Comparison of ENCODE assay signal across 9 cellular contexts in genomic region chr14:21997300-21997699, GRCh38.
DNase-seq lines count a peak whose midpoint lies in the region; ATAC-seq and TF ChIP-seq lines count a peak whose summit lies in the region.
"Had no signal": no experiment of that assay in that cellular context is flagged by ENCODE, and none has a peak within 500 bp of the region (broad histone marks: within the 10 kb centered on the region; RNA-seq: fewer than 3 reads in every experiment).

No MANE protein-coding gene starts in this region.

- POLR2A ChIA-PET in activated CD8-positive, alpha-beta T cell treated with anti-CD3 and anti-CD28 coated beads, Interleukin-2, amount 10 ng/mL, durations not matched to agents 7 days and 5 days (lab: Charles Lee), result interaction anchor here (0.6 to 2.2 kb wide), 24 partner anchors 13 to 591 kb away, joined by 3 to 12 read pairs (median 4); partner anchors contain the start of gene DAD1

- no peak overlapping the region for H2AFZ ChIP-seq in KMS-11 (ENCODE audit: low read depth)

- no peaks in the 10 kb centered on the region for H3K4me1 ChIP-seq in KMS-11 (ENCODE audit: low read depth, poor library complexity, severe bottlenecking)

- no peak overlapping the region for H3K4me3 ChIP-seq in KMS-11 (IDR thresholded peaks at IDR 0.05; ENCODE audit: insufficient read depth, low read depth, low read length)
- H3K4me3 ChIP-seq in dorsolateral prefrontal cortex, result no peak overlapping the region

- H3K27me3 Mint-ChIP-seq in activated CD8-positive, alpha-beta T cell treated with anti-CD3 and anti-CD28 coated beads, Interleukin-2, amount 10 ng/mL, durations not matched to agents 7 days and 5 days (ENCODE audit: low read depth), result peaks cover 3% of the 10 kb centered on the region

- DNase-seq in Caki2 (ENCODE audit: low read depth), result peak; percentile 48
- DNase-seq in activated CD8-positive, alpha-beta T cell treated with anti-CD3 and anti-CD28 coated beads, Interleukin-2, amount 10 ng/mL, durations not matched to agents 7 days and 5 days, result peak; percentile 63
- peak; percentile 35 for DNase-seq in kidney tubule cell (ENCODE audit: low spot score)
- no peak for DNase-seq in dorsolateral prefrontal cortex
- DNase-seq in T1000 (lab: John Stamatoyannopoulos, UW), result no peak
- no peak for DNase-seq in NCI-H2029 treated with DMSO at 0.1 percent for 48 hours (lab: John Stamatoyannopoulos, UW)
- DNase-seq: NCI-H748 treated with DMSO at 0.1 percent for 48 hours had no signal

- peak overlapping the region; percentile 87 for H3K4me3 Mint-ChIP-seq in activated CD8-positive, alpha-beta T cell treated with anti-CD3 and anti-CD28 coated beads, Interleukin-2, amount 10 ng/mL, durations not matched to agents 7 days and 5 days

- no peak overlapping the region for H3K27ac ChIP-seq in KMS-11
- no peak overlapping the region for H3K27ac ChIP-seq in dorsolateral prefrontal cortex

- no peaks in the 10 kb centered on the region for H3K27me3 ChIP-seq in KMS-11 (ENCODE audit: insufficient read depth, low read depth)
- peaks cover 0 to 8% (median 0%) of the 10 kb centered on the region in 45 donors for H3K27me3 ChIP-seq in dorsolateral prefrontal cortex

- H3K9me3 Mint-ChIP-seq in activated CD8-positive, alpha-beta T cell treated with anti-CD3 and anti-CD28 coated beads, Interleukin-2, amount 10 ng/mL, durations not matched to agents 7 days and 5 days (ENCODE audit: insufficient read depth), result no peaks in the 10 kb centered on the region

- no peaks in the 10 kb centered on the region for H3K79me2 ChIP-seq in KMS-11 (ENCODE audit: insufficient read depth, low read depth)

- H3K4me2 ChIP-seq in KMS-11, result no peak overlapping the region

- H3K36me3 ChIP-seq in KMS-11 (ENCODE audit: insufficient read depth), result no peaks in the 10 kb centered on the region

- TF ChIP-seq CTCF in KMS-11 (conservative IDR thresholded peaks at IDR 0.05; ENCODE audit: low read depth, low read length), result peak; percentile 42; the same call in 1 of the 2 replicates
- TF ChIP-seq CTCF in dorsolateral prefrontal cortex (IDR thresholded peaks at IDR 0.05 in 54 of 56, conservative IDR thresholded peaks at IDR 0.05 in 2 of 56; ENCODE audit: low read depth in 1 of 56, partially characterized antibody in 56 of 56), result peak in 22 of 56 donors; percentile 7 to 44 (median 20)

- H3K4me1 Mint-ChIP-seq in activated CD8-positive, alpha-beta T cell treated with anti-CD3 and anti-CD28 coated beads, Interleukin-2, amount 10 ng/mL, durations not matched to agents 7 days and 5 days (ENCODE audit: low read depth), result peaks cover 41% of the 10 kb centered on the region

- in situ Hi-C loops in Caki2 (cut with HindIII; ENCODE audit: low pct_unique_long_range_greater_than_20kb, low sequenced_read_pairs), result no loop called here

- H3K9ac ChIP-seq in KMS-11, result no peak overlapping the region

- ATAC-seq in activated CD8-positive, alpha-beta T cell treated with anti-CD3 and anti-CD28 coated beads, Interleukin-2, amount 10 ng/mL, durations not matched to agents 7 days and 5 days, result peak; percentile 91
- ATAC-seq in HG02938 (IDR thresholded peaks at IDR 0.05; ENCODE audit: unreplicated experiment), result no peak

- intact Hi-C loops in dorsolateral prefrontal cortex (cut with DNase I), result no loop called here

- peak overlapping the region; percentile 93 for H3K27ac Mint-ChIP-seq in activated CD8-positive, alpha-beta T cell treated with anti-CD3 and anti-CD28 coated beads, Interleukin-2, amount 10 ng/mL, durations not matched to agents 7 days and 5 days

- CTCF ChIA-PET in activated CD8-positive, alpha-beta T cell treated with anti-CD3 and anti-CD28 coated beads, Interleukin-2, amount 10 ng/mL, durations not matched to agents 7 days and 5 days (lab: Charles Lee), result interaction anchor here (0.6 to 6.3 kb wide), 58 partner anchors 9 to 854 kb away, joined by 3 to 82 read pairs (median 5); partner anchors contain the start of gene DAD1

- no peaks in the 10 kb centered on the region for H4K20me1 ChIP-seq in KMS-11 (ENCODE audit: insufficient read depth)

- peaks cover 4% of the 10 kb centered on the region for H3K36me3 Mint-ChIP-seq in activated CD8-positive, alpha-beta T cell treated with anti-CD3 and anti-CD28 coated beads, Interleukin-2, amount 10 ng/mL, durations not matched to agents 7 days and 5 days (ENCODE audit: low read depth)

Comparison
In these comparisons a context has a peak if more than half of its experiments do, and no peak if none do; other contexts are left out.
1. DNase-seq: peak in Caki2 (single experiment), activated CD8-positive, alpha-beta T cell treated with anti-CD3 and anti-CD28 coated beads, Interleukin-2, amount 10 ng/mL, durations not matched to agents 7 days and 5 days (single experiment) and kidney tubule cell (single experiment); none in dorsolateral prefrontal cortex (0 of 10), T1000 (single experiment) and NCI-H2029 treated with DMSO at 0.1 percent for 48 hours (single experiment).